Comparison of ENCODE assay signal across 8 cellular contexts in genomic region chr12:124884587-124885438, GRCh38. TPM values are rescaled to one million over a fixed set of nuclear protein-coding genes. Genes with fewer than 3 reads are reported as not detected.
DNase-seq lines count a peak whose midpoint lies in the region; ATAC-seq and TF ChIP-seq lines count a peak whose summit lies in the region.

No MANE protein-coding gene starts in this region.

- H2AFZ ChIP-seq in GM23248, result no peak overlapping the region

- no peak overlapping the region for H3K9ac ChIP-seq in GM23248

- no peaks in the 10 kb centered on the region for H3K79me2 ChIP-seq in GM23248 (ENCODE audit: insufficient read depth)

- H3K27ac ChIP-seq in GM23248, result no peak overlapping the region

- DNase-seq in NCI-H2029 (lab: John Stamatoyannopoulos, UW), result no peak
- no peak for DNase-seq in GOT3 (lab: John Stamatoyannopoulos, UW)
- DNase-seq in activated effector memory CD4-positive, alpha-beta T cell treated with Interleukin-2 at 50 U/mL for 16 hours, result no peak
- DNase-seq in GM23248, result no peak

- H3K4me2 ChIP-seq in GM23248 (ENCODE audit: unreplicated experiment), result no peak overlapping the region

- H4K20me1 ChIP-seq in GM23248 (ENCODE audit: insufficient read depth), result no peaks in the 10 kb centered on the region

- no peak overlapping the region for H3K4me3 ChIP-seq in GM23248

- 68 to 69% methylated on average over 14 to 15 of the region's 15 CpGs for WGBS in GM23248 (ENCODE audit: low coverage in 1 of 2, low lambda C conversion rate in 2 of 2, missing lambda C conversion rate in 2 of 2), 2 experiments

- H3K36me3 ChIP-seq in GM23248 (ENCODE audit: low read depth), result no peaks in the 10 kb centered on the region

- in situ Hi-C loops in GM23248 (cut with MboI), result no loop called here

- H3K27me3 ChIP-seq in GM23248 (replicated peaks; ENCODE audit: insufficient read depth), result no peaks in the 10 kb centered on the region

- ATAC-seq in GM21381 (IDR thresholded peaks at IDR 0.05; ENCODE audit: unreplicated experiment), result peak; percentile 87
- peak; percentile 71 for ATAC-seq in HG03521 (IDR thresholded peaks at IDR 0.05; ENCODE audit: unreplicated experiment)
- ATAC-seq in esophagus mucosa, result peak; percentile 25

- no peaks in the 10 kb centered on the region for H3K9me2 ChIP-seq in GM23248 (ENCODE audit: insufficient read depth)

- H3K4me1 ChIP-seq in GM23248 (ENCODE audit: insufficient read depth), result no peaks in the 10 kb centered on the region

- TF ChIP-seq CTCF in GM12873 (IDR thresholded peaks at IDR 0.05; ENCODE audit: insufficient read depth, low read depth, low read length, missing control alignments), result peak; percentile 44

- no peaks in the 10 kb centered on the region for H3K9me3 ChIP-seq in GM23248 (ENCODE audit: low read depth)

- no peaks in the 10 kb centered on the region for H3F3A ChIP-seq in GM23248 (ENCODE audit: insufficient read depth)

RNA-seq across cellular contexts. Expression of gene SCARB1, which starts 21.1 kb away (rescaled TPM):
- total RNA-seq in esophagus mucosa, result 10.2 TPM
- total RNA-seq in GM23248 (2014; rRNA removed; shearing (Covaris generic)), result 2.2 and 3.2 TPM in 2 replicates
- 5.0 and 5.2 TPM in 2 replicates for polyA plus RNA-seq in GM23248 (2016; fragmentation: Nextera tagmentation; extraction: Ambion mirVana)

RNA-seq across cellular contexts. Expression of gene UBC, which starts 29.6 kb away (rescaled TPM):
- 1,223 TPM for total RNA-seq in esophagus mucosa
- 1,383 and 1,496 TPM in 2 replicates for total RNA-seq in GM23248 (2014; rRNA removed; shearing (Covaris generic))
- 1,490 and 1,515 TPM in 2 replicates for polyA plus RNA-seq in GM23248 (2016; fragmentation: Nextera tagmentation; extraction: Ambion mirVana)

Comparison
In these comparisons a context has a peak if more than half of its experiments do, and no peak if none do; other contexts are left out.
1. ATAC-seq: peak in every context shown above with its lines; median percentile 87 in GM21381; 71 in HG03521; 25 in esophagus mucosa.